In genomic region chr1:86872086-86872485, GRCh38 we compare ENCODE assay signal across 23 cellular contexts. TPM values are rescaled to one million over a fixed set of nuclear protein-coding genes. Genes with fewer than 3 reads are reported as not detected.
DNase-seq lines count a peak whose midpoint lies in the region; ATAC-seq and TF ChIP-seq lines count a peak whose summit lies in the region.
"Had no signal": no experiment of that assay in that cellular context is flagged by ENCODE, and none has a peak within 500 bp of the region (broad histone marks: within the 10 kb centered on the region; RNA-seq: fewer than 3 reads in every experiment).

No MANE protein-coding gene starts in this region.

- no peak overlapping the region for H3K14ac ChIP-seq in mesenchymal stem cell (ENCODE audit: low read length in 2 of 2)

- H3K36me3 ChIP-seq in MG63 (peaks cover 20% of the 10 kb centered on the region), mesenchymal stem cell (ENCODE audit: control insufficient read depth in 1 of 2, insufficient read depth in 2 of 2, low read depth in 1 of 2, low read length in 2 of 2) (peaks cover 6 to 29% of the 10 kb centered on the region in 2 experiments)

- H3K9me3 ChIP-seq in MG63: no peaks in the 10 kb centered on the region
- no peaks in the 10 kb centered on the region for H3K9me3 ChIP-seq in mesenchymal stem cell (ENCODE audit: control insufficient read depth, low read length)
- H3K9me3 ChIP-seq: heart right ventricle, stomach, transverse colon had no signal

- H3K4me1 ChIP-seq in mesenchymal stem cell (ENCODE audit: control insufficient read depth, insufficient read depth, low read depth, low read length): no peaks in the 10 kb centered on the region
- H3K4me1 ChIP-seq: foreskin keratinocyte, transverse colon had no signal

- no peak overlapping the region for H3K18ac ChIP-seq in mesenchymal stem cell (ENCODE audit: low read depth in 1 of 2, low read length in 2 of 2)

- H2BK12ac ChIP-seq in mesenchymal stem cell (ENCODE audit: low read length in 2 of 2): no peak overlapping the region

- no peak overlapping the region for H3K23ac ChIP-seq in mesenchymal stem cell (ENCODE audit: low read length in 2 of 2)

- H3K9ac ChIP-seq in mesenchymal stem cell (ENCODE audit: low read length): no peak overlapping the region

- no peak overlapping the region for H4K91ac ChIP-seq in mesenchymal stem cell (ENCODE audit: low read length)

- TF ChIP-seq CTCF in cardiac fibroblast (IDR thresholded peaks at IDR 0.05; ENCODE audit: low read depth, low read length): no peak

- peak; percentile 13 for DNase-seq in DMS 273 (lab: John Stamatoyannopoulos, UW; ENCODE audit: unreplicated experiment)
- DNase-seq in DMS 273 treated with DMSO at 0.1 percent for 48 hours (lab: John Stamatoyannopoulos, UW): no peak
- peak; percentile 18 for DNase-seq in MG63
- peak; percentile 9 to 45 for DNase-seq in cardiac fibroblast (ENCODE audit: low read depth in 2 of 2)
- DNase-seq in mesenchymal stem cell: peak; percentile 9
- DNase-seq in SIG-M5 (lab: John Stamatoyannopoulos, UW): no peak
- DNase-seq in SW 1271 (lab: John Stamatoyannopoulos, UW): no peak
- DNase-seq: activated CD4-positive, alpha-beta T cell treated with anti-CD3 and anti-CD28 coated beads, Interleukin-2, amount 50 U/mL, for 4 hours; activated naive CD4-positive, alpha-beta T cell treated with anti-CD3 and anti-CD28 coated beads, Interleukin-2, amount 50 U/mL, for 16 hours; caudate nucleus; DND-41; foreskin keratinocyte; heart right ventricle; NCI-H1417 treated with DMSO at 0.1 percent for 48 hours; NCI-H774; stimulated activated CD4-positive, alpha-beta T cell treated with anti-CD3 and anti-CD28 coated beads, Interleukin-15, amount 100 ng/mL, for 24 hours; stomach; T-helper 9 cell; transverse colon had no signal

- no peak overlapping the region for H3K4ac ChIP-seq in mesenchymal stem cell (ENCODE audit: low read depth in 1 of 2, low read length in 2 of 2)

- H2BK5ac ChIP-seq in mesenchymal stem cell (ENCODE audit: low read depth, low read length, poor library complexity, severe bottlenecking): no peak overlapping the region

- no peak overlapping the region for H3K27ac ChIP-seq in mesenchymal stem cell (ENCODE audit: low read length, poor library complexity, severe bottlenecking)
- H3K27ac ChIP-seq: foreskin keratinocyte, heart right ventricle, stomach, transverse colon had no signal

- ATAC-seq in GM19328 (IDR thresholded peaks at IDR 0.05; ENCODE audit: unreplicated experiment): no peak
- ATAC-seq: foreskin keratinocyte, HCT116, heart right ventricle, HepG2, sciatic nerve had no signal

- no peak overlapping the region for H2BK120ac ChIP-seq in mesenchymal stem cell (ENCODE audit: low read depth, low read length)

- H2AK5ac ChIP-seq in mesenchymal stem cell (ENCODE audit: low read length, severe bottlenecking): no peak overlapping the region

- no peak overlapping the region for H2AFZ ChIP-seq in mesenchymal stem cell (ENCODE audit: low read depth, low read length)

- H2BK15ac ChIP-seq in mesenchymal stem cell (ENCODE audit: low read depth, poor library complexity, severe bottlenecking): no peak overlapping the region

- H3K79me1 ChIP-seq in mesenchymal stem cell (replicated peaks; ENCODE audit: low read length, poor library complexity, severe bottlenecking): peaks cover 4% of the 10 kb centered on the region

- H3K27me3 ChIP-seq in MG63 (no peaks in the 10 kb centered on the region), mesenchymal stem cell (ENCODE audit: control insufficient read depth in 1 of 2, insufficient read depth in 1 of 2, low read length in 2 of 2) (no peaks in the 10 kb centered on the region)
- H3K27me3 ChIP-seq: foreskin keratinocyte, heart right ventricle, stomach, transverse colon had no signal

- H3K4me2 ChIP-seq in mesenchymal stem cell (ENCODE audit: low read length, poor library complexity, severe bottlenecking): no peak overlapping the region

- H3K4me3 ChIP-seq in MG63: no peak overlapping the region
- no peak overlapping the region for H3K4me3 ChIP-seq in cardiac fibroblast (replicated peaks in 1 of 2; ENCODE audit: low read depth in 2 of 2, low read length in 2 of 2)
- no peak overlapping the region for H3K4me3 ChIP-seq in mesenchymal stem cell (ENCODE audit: insufficient read depth in 1 of 2, low read depth in 1 of 2, low read length in 2 of 2)
- H3K4me3 ChIP-seq: heart right ventricle, stomach, transverse colon had no signal

- H4K8ac ChIP-seq in mesenchymal stem cell (ENCODE audit: low read length): no peak overlapping the region

- 98% methylated on average over 6 of the region's 8 CpGs for WGBS in mesenchymal stem cell

RNA-seq across cellular contexts. Expression of gene SELENOF, which starts 41.8 kb away (rescaled TPM):
- total RNA-seq in MG63 (2014; rRNA removed; shearing (Covaris generic); ENCODE audit: low replicate concordance): 202 and 203 TPM in 2 replicates
- polyA plus RNA-seq in mesenchymal stem cell (2013, experiment 1 of 2): 196 TPM
- 205 TPM for polyA plus RNA-seq in mesenchymal stem cell (2013, experiment 2 of 2)

RNA-seq across cellular contexts. Expression of gene HS2ST1, which starts 42.3 kb away (rescaled TPM):
- 7.8 and 17.4 TPM in 2 replicates for total RNA-seq in MG63 (2014; rRNA removed; shearing (Covaris generic); ENCODE audit: low replicate concordance)
- 18.9 TPM for polyA plus RNA-seq in mesenchymal stem cell (2013, experiment 1 of 2)
- polyA plus RNA-seq in mesenchymal stem cell (2013, experiment 2 of 2): 19.8 TPM

Comparison
In these comparisons a context has a peak if more than half of its experiments do, and no peak if none do; other contexts are left out.
1. DNase-seq: peak in DMS 273 (single experiment), MG63 (single experiment), cardiac fibroblast (2 of 2) and mesenchymal stem cell (single experiment); none in DMS 273 treated with DMSO at 0.1 percent for 48 hours (single experiment), SIG-M5 (single experiment) and SW 1271 (0 of 2).